In genomic region chr2:114032705-114033104, GRCh38 we compare ENCODE assay signal across 18 cellular contexts.
DNase-seq lines count a peak whose midpoint lies in the region; ATAC-seq and TF ChIP-seq lines count a peak whose summit lies in the region.
"Had no signal": no experiment of that assay in that cellular context is flagged by ENCODE, and none has a peak within 500 bp of the region (broad histone marks: within the 10 kb centered on the region; RNA-seq: fewer than 3 reads in every experiment).

No MANE protein-coding gene starts in this region.

- no peak overlapping the region for H3K14ac ChIP-seq in H9 (ENCODE audit: insufficient read depth, low read length)
- H3K14ac ChIP-seq in neuronal stem cell (ENCODE audit: low read length): no peak overlapping the region

- no peaks in the 10 kb centered on the region for H3K79me2 ChIP-seq in H9 (ENCODE audit: insufficient read depth, low read length)

- no peak overlapping the region for H3K9ac ChIP-seq in BLaER1
- H3K9ac ChIP-seq in H9 (ENCODE audit: extremely low read depth, insufficient read length, low read length): no peak overlapping the region
- H3K9ac ChIP-seq in neuronal stem cell (ENCODE audit: low read depth, low read length, poor library complexity): no peak overlapping the region
- H3K9ac ChIP-seq in colonic mucosa (ENCODE audit: low read depth in 2 of 2, low read length in 2 of 2): no peak overlapping the region

- DNase-seq in H9: no peak
- peak; percentile 55 for DNase-seq in esophagus muscularis mucosa (ENCODE audit: extremely low spot score)
- DNase-seq in neuronal stem cell (ENCODE audit: low spot score): no peak
- no peak for DNase-seq in colonic mucosa
- no peak for DNase-seq in chondrocyte (ENCODE audit: low spot score)
- DNase-seq: AML-193; Calu3; CD8-positive, alpha-beta T cell; DND-41; EL; HFFc6; IMR-90 had no signal

- H3K27me3 Mint-ChIP-seq in H9 (ENCODE audit: low read depth) (no peaks in the 10 kb centered on the region; the same call in 1 of the 2 replicates), chondrocyte (ENCODE audit: low read depth) (peaks cover 39% of the 10 kb centered on the region)

- no peaks in the 10 kb centered on the region for H3K36me3 Mint-ChIP-seq in H9 (ENCODE audit: insufficient read depth in 1 of 3, low read depth in 3 of 3)
- no peaks in the 10 kb centered on the region for H3K36me3 Mint-ChIP-seq in chondrocyte (ENCODE audit: low read depth)
- H3K36me3 Mint-ChIP-seq: CD8-positive, alpha-beta T cell had no signal

- peak overlapping the region in 2 of 3 experiments; percentile 65 to 91; a peak in 5 of 7 replicates for H3K27ac Mint-ChIP-seq in H9
- no peak overlapping the region for H3K27ac Mint-ChIP-seq in chondrocyte (ENCODE audit: unreplicated experiment)
- H3K27ac Mint-ChIP-seq: CD8-positive, alpha-beta T cell; HFFc6 had no signal

- H3K4ac ChIP-seq in H9 (ENCODE audit: low read depth, low read length) (no peak overlapping the region), neuronal stem cell (ENCODE audit: low read length) (no peak overlapping the region)

- H3K23me2 ChIP-seq in H9 (ENCODE audit: insufficient read length, low read depth, low read length, poor library complexity, severe bottlenecking): no peaks in the 10 kb centered on the region

- no peak overlapping the region for H3K56ac ChIP-seq in H9 (ENCODE audit: insufficient read length, low read depth, low read length)

- H2BK120ac ChIP-seq in H9 (ENCODE audit: low read depth, low read length, poor library complexity, severe bottlenecking): no peak overlapping the region
- no peak overlapping the region for H2BK120ac ChIP-seq in neuronal stem cell (ENCODE audit: low read depth, low read length)

- H4K20me1 ChIP-seq in BLaER1: no peaks in the 10 kb centered on the region
- H4K20me1 ChIP-seq in H9 (ENCODE audit: control insufficient read depth, insufficient read depth, insufficient read length): no peaks in the 10 kb centered on the region

- no peaks in the 10 kb centered on the region for H3K79me1 ChIP-seq in H9 (ENCODE audit: insufficient read depth, low read depth, low read length, poor library complexity, severe bottlenecking)
- H3K79me1 ChIP-seq in neuronal stem cell (ENCODE audit: low read depth, low read length): no peaks in the 10 kb centered on the region

- H3K27me3 ChIP-seq in BLaER1 (no peaks in the 10 kb centered on the region), H9 (ENCODE audit: insufficient read depth, low read length) (no peaks in the 10 kb centered on the region), esophagus muscularis mucosa (no peaks in the 10 kb centered on the region), neuronal stem cell (ENCODE audit: control insufficient read depth in 3 of 3, insufficient read depth in 3 of 3, low read depth in 1 of 3, low read length in 3 of 3) (no peaks in the 10 kb centered on the region), colonic mucosa (no peaks in the 10 kb centered on the region)

- H2BK20ac ChIP-seq in H9 (ENCODE audit: low read depth, low read length, poor library complexity, severe bottlenecking): no peak overlapping the region

- no peak overlapping the region for H4K8ac ChIP-seq in H9 (replicated peaks; ENCODE audit: insufficient read length, low read depth, low read length)
- H4K8ac ChIP-seq in neuronal stem cell (ENCODE audit: low read depth, low read length): no peak overlapping the region

- H3K4me3 ChIP-seq in BLaER1 (no peak overlapping the region), esophagus muscularis mucosa (no peak overlapping the region), neuronal stem cell (ENCODE audit: low read length in 2 of 2) (no peak overlapping the region), colonic mucosa (no peak overlapping the region)
- H3K4me3 ChIP-seq: A549, K562 had no signal

- no peak overlapping the region for H4K91ac ChIP-seq in H9 (ENCODE audit: insufficient read length, low read depth, low read length)
- H4K91ac ChIP-seq in neuronal stem cell (ENCODE audit: low read depth, low read length, poor library complexity): no peak overlapping the region

- no peak overlapping the region for H2BK5ac ChIP-seq in H9 (ENCODE audit: insufficient read length, low read length)
- no peak overlapping the region for H2BK5ac ChIP-seq in neuronal stem cell (ENCODE audit: low read length)

- no peak for TF ChIP-seq POLR2A in esophagus muscularis mucosa (IDR thresholded peaks at IDR 0.05; ENCODE audit: low read depth)

- intact Hi-C loops in esophagus muscularis mucosa (cut with DNase I): no loop called here
- intact Hi-C loops in colonic mucosa (cut with DNase I): no loop called here

- TF ChIP-seq EP300 in esophagus muscularis mucosa (IDR thresholded peaks at IDR 0.05): no peak

- peak overlapping the region; percentile 73 for H3K4me2 ChIP-seq in BLaER1
- H3K4me2 ChIP-seq in H9 (ENCODE audit: insufficient read depth, insufficient read length, low read length): no peak overlapping the region
- H3K4me2 ChIP-seq in neuronal stem cell (ENCODE audit: insufficient read depth, low read length, poor library complexity, severe bottlenecking): no peak overlapping the region
- H3K4me2 ChIP-seq: A549 had no signal

- no peak for ATAC-seq in GM18868 (IDR thresholded peaks at IDR 0.05; ENCODE audit: unreplicated experiment)
- ATAC-seq: A549; CD8-positive, alpha-beta T cell; HCT116; K562 had no signal

- no CpG with 5 or more reads among the region's 4 CpGs for WGBS in H9 (ENCODE audit: extremely low coverage, insufficient read length, low lambda C conversion rate)
- WGBS in esophagus muscularis mucosa: 70% methylated on average over 4 of the region's 4 CpGs
- no CpG with 5 or more reads among the region's 4 CpGs for WGBS in neuronal stem cell (ENCODE audit: extremely low coverage in 2 of 2, insufficient read length in 2 of 2, insufficient replicate concordance in 1 of 2), 2 donors

- H3K23ac ChIP-seq in H9 (ENCODE audit: insufficient read length, low read depth, low read length): no peak overlapping the region
- H3K23ac ChIP-seq in neuronal stem cell (ENCODE audit: low read depth, low read length, poor library complexity): peak overlapping the region; percentile 21

- no peak overlapping the region for H3K18ac ChIP-seq in H9 (ENCODE audit: insufficient read length, low read depth, low read length)
- peak overlapping the region; percentile 32 for H3K18ac ChIP-seq in neuronal stem cell (ENCODE audit: low read length)

- no peak overlapping the region for H2AFZ ChIP-seq in H9 (ENCODE audit: low read length)
- no peak overlapping the region for H2AFZ ChIP-seq in neuronal stem cell (ENCODE audit: low read length)

- no peaks in the 10 kb centered on the region; a peak in 2 of 5 replicates for H3K9me3 Mint-ChIP-seq in H9
- peaks cover 13% of the 10 kb centered on the region for H3K9me3 Mint-ChIP-seq in chondrocyte (ENCODE audit: low read depth)
- H3K9me3 Mint-ChIP-seq: HFFc6 had no signal

- H4K5ac ChIP-seq in H9 (ENCODE audit: insufficient read length, low read depth, low read length): no peak overlapping the region

- TF ChIP-seq CTCF in H9 (conservative IDR thresholded peaks at IDR 0.05) (no peak), esophagus muscularis mucosa (IDR thresholded peaks at IDR 0.05) (no peak), colonic mucosa (IDR thresholded peaks at IDR 0.05) (no peak), chondrocyte (IDR thresholded peaks at IDR 0.05) (no peak)

- no peaks in the 10 kb centered on the region for H3K36me3 ChIP-seq in BLaER1
- no peaks in the 10 kb centered on the region for H3K36me3 ChIP-seq in esophagus muscularis mucosa
- H3K36me3 ChIP-seq in neuronal stem cell (replicated peaks in 1 of 2; ENCODE audit: control insufficient read depth in 2 of 2, insufficient read depth in 2 of 2, low read length in 2 of 2): no peaks in the 10 kb centered on the region
- no peaks in the 10 kb centered on the region for H3K36me3 ChIP-seq in colonic mucosa

- peaks cover 18 to 20% of the 10 kb centered on the region in 2 experiments for H3K4me1 Mint-ChIP-seq in H9
- no peaks in the 10 kb centered on the region for H3K4me1 Mint-ChIP-seq in chondrocyte (ENCODE audit: low read depth)

- no peak overlapping the region for H3K4me3 Mint-ChIP-seq in H9
- H3K4me3 Mint-ChIP-seq in chondrocyte (ENCODE audit: unreplicated experiment): no peak overlapping the region
- H3K4me3 Mint-ChIP-seq: CD8-positive, alpha-beta T cell; HFFc6 had no signal

- no peak overlapping the region for H2BK15ac ChIP-seq in H9 (ENCODE audit: low read depth, low read length)
- H2BK15ac ChIP-seq in neuronal stem cell (ENCODE audit: low read length): no peak overlapping the region

- H3K4me1 ChIP-seq in BLaER1 (peaks cover 24% of the 10 kb centered on the region), H9 (ENCODE audit: insufficient read depth, low read length) (no peaks in the 10 kb centered on the region; the same call in 1 of the 2 replicates), esophagus muscularis mucosa (no peaks in the 10 kb centered on the region), neuronal stem cell (ENCODE audit: control insufficient read depth in 2 of 2, insufficient read depth in 1 of 2, low read depth in 1 of 2, low read length in 2 of 2) (peaks cover 4 to 10% of the 10 kb centered on the region in 2 donors), colonic mucosa (no peaks in the 10 kb centered on the region)
- H3K4me1 ChIP-seq: A549 had no signal

- no peak overlapping the region for H2AK5ac ChIP-seq in H9 (ENCODE audit: insufficient read length, low read length)
- no peak overlapping the region for H2AK5ac ChIP-seq in neuronal stem cell (ENCODE audit: low read depth, low read length)

- no peak overlapping the region for H3T11ph ChIP-seq in H9 (ENCODE audit: low read length)

- H3K27ac ChIP-seq in BLaER1 (0 out of 2 replicates have a peak overlapping the region, but pooled peaks have one; percentile 31), H9 (ENCODE audit: insufficient read length, low read depth, low read length) (no peak overlapping the region), esophagus muscularis mucosa (replicated peaks in 1 of 4) (no peak overlapping the region), neuronal stem cell (replicated peaks; ENCODE audit: low read length) (no peak overlapping the region), colonic mucosa (no peak overlapping the region)
- H3K27ac ChIP-seq: 22Rv1, A549 had no signal

- H3K9me3 ChIP-seq in BLaER1: no peaks in the 10 kb centered on the region; the same call in 1 of the 2 replicates
- H3K9me3 ChIP-seq in H9 (ENCODE audit: control insufficient read depth, low read depth, low read length): no peaks in the 10 kb centered on the region
- peaks cover 0 to 5% (median 0%) of the 10 kb centered on the region in 4 donors for H3K9me3 ChIP-seq in esophagus muscularis mucosa
- H3K9me3 ChIP-seq in neuronal stem cell (replicated peaks in 1 of 2; ENCODE audit: control insufficient read depth in 2 of 2, insufficient read depth in 1 of 2, low read depth in 1 of 2, low read length in 2 of 2): no peaks in the 10 kb centered on the region
- H3K9me3 ChIP-seq in colonic mucosa: no peaks in the 10 kb centered on the region
- H3K9me3 ChIP-seq: A549 had no signal

- no peak overlapping the region for H2BK12ac ChIP-seq in H9 (ENCODE audit: insufficient read length, low read depth, low read length)
- no peak overlapping the region for H2BK12ac ChIP-seq in neuronal stem cell (ENCODE audit: low read length)
